ENCODE assay signal across 8 cellular contexts in genomic region chr11:111926505-111927391, GRCh38.
DNase-seq lines count a peak whose midpoint lies in the region; ATAC-seq and TF ChIP-seq lines count a peak whose summit lies in the region.

No MANE protein-coding gene starts in this region.

- ATAC-seq in GM19025 (IDR thresholded peaks at IDR 0.05; ENCODE audit: low read depth, unreplicated experiment) (peak; percentile 92), HG03280 (IDR thresholded peaks at IDR 0.05; ENCODE audit: unreplicated experiment) (peak; percentile 92)
- ATAC-seq in central memory CD8-positive, alpha-beta T cell (replicated peaks; ENCODE audit: extremely low read depth, poor library complexity, severe bottlenecking) = peak; percentile 88

- peak overlapping the region; percentile 78 for H3K4me3 Mint-ChIP-seq in central memory CD8-positive, alpha-beta T cell

- peak; percentile 94 for DNase-seq in AG09319 (ENCODE audit: extremely low read depth, low read depth)
- peak; percentile 99 for DNase-seq in NCI-H345 (lab: John Stamatoyannopoulos, UW)
- peak; percentile 90 to 98 (median 98) for DNase-seq in activated CD4-positive, CD25-positive, alpha-beta regulatory T cell (lab: John Stamatoyannopoulos, UW)
- DNase-seq in central memory CD8-positive, alpha-beta T cell (ENCODE audit: low spot score in 2 of 2) = peak; percentile 96
- peak; percentile 98 for DNase-seq in iris pigment epithelial cell (ENCODE audit: low read depth)
- peak; percentile 88 to 92 for DNase-seq in stimulated activated CD4-positive, alpha-beta T cell treated with anti-CD3 and anti-CD28 coated beads, Interleukin-12 subunit alpha, Interleukin-12 subunit beta, amount 100 ng/mL, for 24 hours (ENCODE audit: low read depth in 2 of 2)

- no peak; the same call in 1 of the 2 replicates for TF ChIP-seq CTCF in AG09319 (IDR thresholded peaks at IDR 0.05; ENCODE audit: low read depth, low read length)

- H3K9me3 Mint-ChIP-seq in central memory CD8-positive, alpha-beta T cell = no peaks in the 10 kb centered on the region

- H3K27me3 Mint-ChIP-seq in central memory CD8-positive, alpha-beta T cell = no peaks in the 10 kb centered on the region

- H3K36me3 Mint-ChIP-seq in central memory CD8-positive, alpha-beta T cell (ENCODE audit: insufficient read depth) = peaks cover 7% of the 10 kb centered on the region

- peak overlapping the region; percentile 80 for H3K27ac Mint-ChIP-seq in central memory CD8-positive, alpha-beta T cell (ENCODE audit: low read depth)

- H3K4me1 Mint-ChIP-seq in central memory CD8-positive, alpha-beta T cell = no peaks in the 10 kb centered on the region

Comparison
In these comparisons a context has a peak if more than half of its experiments do, and no peak if none do; other contexts are left out.
1. Peak in every context shown above with its lines: DNase-seq and ATAC-seq.